In the genomic region with DNA sequence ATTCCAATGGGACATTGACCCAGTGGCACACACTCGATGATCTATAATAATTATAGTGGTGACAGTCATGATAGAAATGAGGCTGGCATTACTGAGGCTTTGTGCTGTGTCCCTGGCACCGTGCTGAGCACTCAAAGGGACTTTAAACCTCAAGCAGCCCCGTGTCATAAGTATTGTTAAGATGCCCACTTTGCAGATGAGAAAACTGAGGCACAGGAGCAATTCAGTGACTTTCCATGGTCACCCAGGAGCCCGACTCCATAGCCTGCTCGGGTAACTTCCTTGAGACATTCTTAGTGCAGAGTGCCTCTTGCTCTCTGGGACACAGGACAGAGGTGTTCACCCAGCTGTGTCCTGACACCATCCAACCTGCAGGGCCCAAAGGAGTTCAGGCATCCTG, we compare ENCODE assay signal across 34 cellular contexts.
"Had no signal": no experiment of that assay in that cellular context is flagged by ENCODE, and none has a peak within 500 bp of the region (broad histone marks: within the 10 kb centered on the region; RNA-seq: fewer than 3 reads in every experiment).

No MANE protein-coding gene starts in this region.

- H3K27ac ChIP-seq: adrenal gland, body of pancreas, brain microvascular endothelial cell, breast epithelium, VCaP had no signal

- ATAC-seq: activated CD8-positive, alpha-beta T cell treated with anti-CD3 and anti-CD28 coated beads for 36 hours; activated naive CD4-positive, alpha-beta T cell treated with anti-CD3 and anti-CD28 coated beads, Interleukin-2, amount 50 U/mL, for 72 hours; activated T-cell treated with anti-CD3 and anti-CD28 coated beads, Interleukin-2, amount 50 U/mL, for 4 hours; activated T-cell treated with anti-CD3 and anti-CD28 coated beads, Interleukin-2, amount 50 U/mL, for 72 hours; activated T-helper 17 cell treated with anti-CD3 and anti-CD28 coated beads, Interleukin-2, amount 50 U/mL, for 72 hours; body of pancreas had no signal

- H3K9me3 ChIP-seq: adrenal gland, body of pancreas, breast epithelium had no signal

- H3K4me3 ChIP-seq: adrenal gland, body of pancreas, breast epithelium had no signal

- DNase-seq: activated B cell treated with CpG ODN at 0.5 μM for 24 hours; activated CD4-positive, alpha-beta memory T cell treated with anti-CD3 and anti-CD28 coated beads for 36 hours; activated CD4-positive, alpha-beta T cell treated with anti-CD3 and anti-CD28 coated beads for 4 hours; activated CD4-positive, alpha-beta T cell treated with anti-CD3 and anti-CD28 coated beads, Interleukin-2, amount 10 ng/mL, durations not matched to agents 24 days and 14 days; activated CD4-positive, alpha-beta T cell treated with anti-CD3 and anti-CD28 coated beads, Interleukin-2, amount 50 U/mL, for 1 hour; activated CD4-positive, alpha-beta T cell treated with anti-CD3 and anti-CD28 coated beads, Interleukin-2, amount 50 U/mL, for 4 hours; activated CD4-positive, CD25-positive, alpha-beta regulatory T cell treated with anti-CD3 and anti-CD28 coated beads, Interleukin-2, amount 50 U/mL, for 72 hours; activated CD8-positive, alpha-beta memory T cell treated with anti-CD3 and anti-CD28 coated beads, Interleukin-2, amount 50 U/mL, for 4 hours; activated CD8-positive, alpha-beta T cell treated with anti-CD3 and anti-CD28 coated beads for 36 hours; activated effector memory CD4-positive, alpha-beta T cell treated with anti-CD3 and anti-CD28 coated beads, Interleukin-2, amount 50 U/mL, for 16 hours; activated gamma-delta T cell treated with Interleukin-2 at 50 U/mL for 16 hours; activated naive CD4-positive, alpha-beta T cell; activated naive CD4-positive, alpha-beta T cell treated with anti-CD3 and anti-CD28 coated beads for 36 hours; activated naive CD4-positive, alpha-beta T cell treated with anti-CD3 and anti-CD28 coated beads, Interleukin-2, amount 50 U/mL, for 16 hours; activated naive CD8-positive, alpha-beta T cell treated with anti-CD3 and anti-CD28 coated beads for 36 hours; activated T-cell treated with anti-CD3 and anti-CD28 coated beads for 4 hours; activated T-cell treated with anti-CD3 and anti-CD28 coated beads, Interleukin-2, amount 50 U/mL, for 1 hour; activated T-cell treated with anti-CD3 and anti-CD28 coated beads, Interleukin-2, amount 50 U/mL, for 4 hours; activated T-cell treated with anti-CD3 and anti-CD28 coated beads, Interleukin-2, amount 50 U/mL, for 72 hours; adrenal gland; amniotic stem cell; aorta; body of pancreas; brain microvascular endothelial cell; central memory CD4-positive, alpha-beta T cell; T-helper 1 cell; T-helper 2 cell; T-helper 9 cell had no signal

- FAIRE-seq: astrocyte, TTC549 had no signal

- H3K27me3 ChIP-seq: adrenal gland, body of pancreas, breast epithelium had no signal

- H3K36me3 ChIP-seq: adrenal gland, brain microvascular endothelial cell, breast epithelium had no signal

- H3K4me1 ChIP-seq: adrenal gland, body of pancreas, breast epithelium had no signal
